12 cellular contexts compared by ENCODE assay signal in genomic region chr16:47026492-47026891, GRCh38. TPM values are rescaled to one million over a fixed set of nuclear protein-coding genes. Genes with fewer than 3 reads are reported as not detected.
DNase-seq lines count a peak whose midpoint lies in the region; ATAC-seq, FAIRE-seq and TF ChIP-seq lines count a peak whose summit lies in the region.
"Had no signal": no experiment of that assay in that cellular context is flagged by ENCODE, and none has a peak within 500 bp of the region (broad histone marks: within the 10 kb centered on the region; RNA-seq: fewer than 3 reads in every experiment).

No MANE protein-coding gene starts in this region.

- no peaks in the 10 kb centered on the region for H3K4me1 ChIP-seq in HepG2 (ENCODE audit: insufficient read depth, low read length)
- no peaks in the 10 kb centered on the region for H3K4me1 ChIP-seq in right lobe of liver
- H3K4me1 ChIP-seq in endodermal cell (ENCODE audit: control insufficient read depth, insufficient read depth, low read length) = no peaks in the 10 kb centered on the region
- H3K4me1 ChIP-seq in smooth muscle cell (ENCODE audit: low read depth) = no peaks in the 10 kb centered on the region
- H3K4me1 ChIP-seq: BLaER1 had no signal

- H3K27me3 Mint-ChIP-seq in endodermal cell (ENCODE audit: insufficient read depth) (no peaks in the 10 kb centered on the region), neural crest cell (ENCODE audit: low read depth) (no peaks in the 10 kb centered on the region)
- H3K27me3 Mint-ChIP-seq in CD4-positive, alpha-beta T cell = no peaks in the 10 kb centered on the region

- no peak overlapping the region for H3K9ac ChIP-seq in HepG2 (ENCODE audit: insufficient read depth, low read depth, low read length)
- no peak overlapping the region for H3K9ac ChIP-seq in endodermal cell (ENCODE audit: extremely low read depth, low read length, poor library complexity, severe bottlenecking)
- no peak overlapping the region for H3K9ac ChIP-seq in smooth muscle cell (ENCODE audit: low read depth)
- H3K9ac ChIP-seq: BLaER1 had no signal

- H3K27me3 ChIP-seq in HepG2 (ENCODE audit: control insufficient read depth in 1 of 2, insufficient read depth in 2 of 2, low read length in 2 of 2) = peaks cover 0 to 10% of the 10 kb centered on the region in 2 experiments; a peak in 2 of 5 replicates
- no peaks in the 10 kb centered on the region for H3K27me3 ChIP-seq in right lobe of liver
- no peaks in the 10 kb centered on the region for H3K27me3 ChIP-seq in endodermal cell (ENCODE audit: control insufficient read depth, insufficient read depth, low read length, poor library complexity, severe bottlenecking)
- H3K27me3 ChIP-seq in CD4-positive, alpha-beta T cell (ENCODE audit: control insufficient read depth, insufficient read depth, low read length) = no peaks in the 10 kb centered on the region
- H3K27me3 ChIP-seq in smooth muscle cell (ENCODE audit: low read depth) = no peaks in the 10 kb centered on the region
- H3K27me3 ChIP-seq: BLaER1 had no signal

- 19% methylated on average over 7 of the region's 7 CpGs for WGBS in HepG2 (ENCODE audit: low lambda C conversion rate)
- 71% methylated on average over 6 of the region's 7 CpGs for WGBS in right lobe of liver (ENCODE audit: insufficient coverage, low coverage, low lambda C conversion rate, missing lambda C conversion rate)
- 86 to 90% methylated on average over 6 to 7 of the region's 7 CpGs for WGBS in endodermal cell (ENCODE audit: insufficient coverage in 1 of 2, insufficient read length in 1 of 2), 2 experiments
- WGBS in smooth muscle cell (ENCODE audit: low lambda C conversion rate) = 84% methylated on average over 7 of the region's 7 CpGs

- DNase-seq in HepG2 (ENCODE audit: low spot score) = no peak
- no peak for DNase-seq in right lobe of liver
- DNase-seq in endodermal cell = peak; percentile 57
- DNase-seq in neural crest cell (ENCODE audit: low read depth, low spot score) = no peak
- DNase-seq in CD4-positive, alpha-beta T cell = no peak
- no peak for DNase-seq in smooth muscle cell (lab: John Stamatoyannopoulos, UW; ENCODE audit: unreplicated experiment)
- no peak for DNase-seq in SKM-1 (lab: John Stamatoyannopoulos, UW; ENCODE audit: unreplicated experiment)
- DNase-seq: 8988T, AML-193, DMS53, H7 had no signal

- TF ChIP-seq CTCF in HepG2 (CRISPR knock-in tag; IDR thresholded peaks at IDR 0.05) = no peak
- TF ChIP-seq CTCF in right lobe of liver (IDR thresholded peaks at IDR 0.05) = no peak
- no peak for TF ChIP-seq CTCF in endodermal cell (conservative IDR thresholded peaks at IDR 0.05)
- TF ChIP-seq CTCF in neural crest cell (conservative IDR thresholded peaks at IDR 0.05) = no peak
- no peak for TF ChIP-seq CTCF in CD4-positive, alpha-beta T cell (IDR thresholded peaks at IDR 0.05)
- TF ChIP-seq CTCF in smooth muscle cell (IDR thresholded peaks at IDR 0.05; ENCODE audit: borderline replicate concordance, insufficient read depth, poor library complexity, severe bottlenecking) = no peak

- TF ChIP-seq POLR2A in HepG2 (IDR thresholded peaks at IDR 0.05; ENCODE audit: insufficient read depth in 1 of 2, low read depth in 2 of 2, low read length in 2 of 2) = no peak
- no peak for TF ChIP-seq POLR2A in right lobe of liver (IDR thresholded peaks at IDR 0.05)

- H4K20me1 ChIP-seq in HepG2 (ENCODE audit: insufficient read depth, low read length) (no peaks in the 10 kb centered on the region), smooth muscle cell (ENCODE audit: low read depth) (no peaks in the 10 kb centered on the region)
- H4K20me1 ChIP-seq: BLaER1 had no signal

- H3K9me3 ChIP-seq in HepG2 (ENCODE audit: low read length) (no peaks in the 10 kb centered on the region), right lobe of liver (no peaks in the 10 kb centered on the region), endodermal cell (ENCODE audit: control insufficient read depth, low read length) (no peaks in the 10 kb centered on the region), smooth muscle cell (replicated peaks; ENCODE audit: low read depth) (no peaks in the 10 kb centered on the region)
- H3K9me3 ChIP-seq in CD4-positive, alpha-beta T cell (ENCODE audit: control insufficient read depth, low read length) = no peaks in the 10 kb centered on the region
- H3K9me3 ChIP-seq: BLaER1 had no signal

- H3K4me1 Mint-ChIP-seq in endodermal cell (no peaks in the 10 kb centered on the region), neural crest cell (peaks cover 6% of the 10 kb centered on the region)
- H3K4me1 Mint-ChIP-seq in CD4-positive, alpha-beta T cell (ENCODE audit: low read depth) = no peaks in the 10 kb centered on the region

- TF ChIP-seq EP300 in HepG2 (IDR thresholded peaks at IDR 0.05; ENCODE audit: low read depth in 2 of 2, low read length in 2 of 2) = no peak
- TF ChIP-seq EP300 in HepG2 (CRISPR knock-in tag; IDR thresholded peaks at IDR 0.05; ENCODE audit: borderline replicate concordance) = no peak

- peak; percentile 56 for ATAC-seq in HepG2
- ATAC-seq in right lobe of liver = no peak
- no peak for ATAC-seq in CD4-positive, alpha-beta T cell (ENCODE audit: poor library complexity)

- TF ChIP-seq RAD21 in HepG2 (CRISPR knock-in tag; IDR thresholded peaks at IDR 0.05) = no peak

- no peak overlapping the region for H3K27ac Mint-ChIP-seq in endodermal cell
- peak overlapping the region; percentile 35 for H3K27ac Mint-ChIP-seq in neural crest cell (ENCODE audit: unreplicated experiment)
- H3K27ac Mint-ChIP-seq in CD4-positive, alpha-beta T cell = no peak overlapping the region

- no peak for FAIRE-seq in HepG2 (lab: Jason Lieb, UNC)

- CTCF ChIA-PET in HepG2 (lab: Yijun Ruan, JAX; ENCODE audit: low intra/inter-chr PET ratio, low total read pairs) = no interaction called here
- CTCF ChIA-PET in CD4-positive, alpha-beta T cell (lab: Charles Lee) = no interaction called here

- H3K79me2 ChIP-seq in HepG2 (ENCODE audit: insufficient read depth, low read length) (no peaks in the 10 kb centered on the region), smooth muscle cell (ENCODE audit: low read depth) (no peaks in the 10 kb centered on the region)

- POLR2A ChIA-PET in HepG2 (lab: Yijun Ruan, JAX) = no interaction called here
- POLR2A ChIA-PET in CD4-positive, alpha-beta T cell (lab: Charles Lee) = no interaction called here

- H3K4me3 ChIP-seq in HepG2 (replicated peaks in 1 of 3; ENCODE audit: insufficient read depth in 1 of 3, low read depth in 2 of 3, low read length in 3 of 3) (no peak overlapping the region), right lobe of liver (no peak overlapping the region), endodermal cell (ENCODE audit: low read length) (no peak overlapping the region), smooth muscle cell (no peak overlapping the region)
- H3K4me3 ChIP-seq: BLaER1 had no signal

- no peaks in the 10 kb centered on the region for H3F3A ChIP-seq in smooth muscle cell (ENCODE audit: low read depth)

- in situ Hi-C loops in HepG2 (cut with HindIII; ENCODE audit: extremely low pct_ligation_motif_present, low pct_unique_long_range_greater_than_20kb) = no loop called here

- BruUV-seq in HepG2 (replicated peaks; lab: Mats Ljungman, UMichigan) = no TSS peak

- H3K4me2 ChIP-seq in HepG2 (ENCODE audit: low read depth, low read length) = no peak overlapping the region
- H3K4me2 ChIP-seq in smooth muscle cell = no peak overlapping the region
- H3K4me2 ChIP-seq: BLaER1 had no signal

- H2AFZ ChIP-seq in HepG2 (ENCODE audit: low read length) (no peak overlapping the region), smooth muscle cell (ENCODE audit: low read depth) (no peak overlapping the region)

- H3K27ac ChIP-seq in HepG2 (ENCODE audit: extremely low read length, insufficient read depth, low read length) (no peak overlapping the region), right lobe of liver (no peak overlapping the region), endodermal cell (ENCODE audit: low read depth, low read length) (no peak overlapping the region), smooth muscle cell (ENCODE audit: low read depth) (no peak overlapping the region)
- no peak overlapping the region for H3K27ac ChIP-seq in CD4-positive, alpha-beta T cell (ENCODE audit: low read depth, low read length)
- H3K27ac ChIP-seq: BLaER1 had no signal

- no peak overlapping the region for H3K4me3 Mint-ChIP-seq in endodermal cell
- no peak overlapping the region for H3K4me3 Mint-ChIP-seq in neural crest cell
- H3K4me3 Mint-ChIP-seq in CD4-positive, alpha-beta T cell = no peak overlapping the region

- intact Hi-C loops in HepG2 (cut with micrococcal nuclease; ENCODE audit: unreplicated experiment) = no loop called here
- intact Hi-C loops in right lobe of liver (cut with DNase I) = no loop called here
- intact Hi-C loops in CD4-positive, alpha-beta T cell (cut with DNase I, micrococcal nuclease) = no loop called here

- H3K36me3 ChIP-seq in HepG2 (replicated peaks in 1 of 2; ENCODE audit: control insufficient read depth in 1 of 2, insufficient read depth in 2 of 2, low read length in 2 of 2) = no peaks in the 10 kb centered on the region
- H3K36me3 ChIP-seq in right lobe of liver = no peaks in the 10 kb centered on the region
- H3K36me3 ChIP-seq in endodermal cell (ENCODE audit: control insufficient read depth, insufficient read depth, low read length) = no peaks in the 10 kb centered on the region
- H3K36me3 ChIP-seq in smooth muscle cell (ENCODE audit: low read depth) = no peaks in the 10 kb centered on the region
- H3K36me3 ChIP-seq: BLaER1 had no signal

- H3K9me3 Mint-ChIP-seq in endodermal cell = no peaks in the 10 kb centered on the region
- no peaks in the 10 kb centered on the region for H3K9me3 Mint-ChIP-seq in neural crest cell
- H3K9me3 Mint-ChIP-seq in CD4-positive, alpha-beta T cell = no peaks in the 10 kb centered on the region

- H3K36me3 Mint-ChIP-seq in endodermal cell (ENCODE audit: low read depth) = no peaks in the 10 kb centered on the region
- no peaks in the 10 kb centered on the region for H3K36me3 Mint-ChIP-seq in neural crest cell (ENCODE audit: low read depth)
- no peaks in the 10 kb centered on the region for H3K36me3 Mint-ChIP-seq in CD4-positive, alpha-beta T cell (ENCODE audit: low read depth)

RNA-seq across cellular contexts. Expression of gene DNAJA2, which starts 53.0 kb away (rescaled TPM):
- 176 and 181 TPM in 2 replicates for total RNA-seq in HepG2 (2016; rRNA removed; fragmentation: Illumina TruSeq; extraction: Trizol)
- 47.3 and 50.8 TPM in 2 replicates for total RNA-seq in HepG2 (2016; cell fraction: cytosol; rRNA removed; fragmentation: Illumina TruSeq; extraction: Trizol; ENCODE audit: low read depth)
- 176 and 177 TPM in 2 replicates for total RNA-seq in HepG2 (2016; cell fraction: insoluble cytoplasmic fraction; rRNA removed; fragmentation: Illumina TruSeq; extraction: Trizol)
- total RNA-seq in HepG2 (2016; cell fraction: membrane; rRNA removed; fragmentation: Illumina TruSeq; extraction: Trizol) = 92.5 and 108 TPM in 2 replicates
- total RNA-seq in HepG2 (2016; cell fraction: nucleus; rRNA removed; fragmentation: Illumina TruSeq; extraction: Trizol) = 65.1 and 73.4 TPM in 2 replicates
- 22.0 and 25.4 TPM in 2 replicates for polyA plus RNA-seq in HepG2 (2011; rRNA removed)
- 10.6 and 19.4 TPM in 2 replicates for polyA plus RNA-seq in HepG2 (2011; cell fraction: cytosol; rRNA removed)
- polyA plus RNA-seq in HepG2 (2011; cell fraction: nucleus; rRNA removed) = 9.5 and 13.3 TPM in 2 replicates
- 107 and 109 TPM in 2 replicates for polyA plus RNA-seq in HepG2 (2012)
- polyA plus RNA-seq in HepG2 (2016; cell fraction: cytosol; fragmentation: Illumina TruSeq; extraction: Trizol; ENCODE audit: low read depth) = 27.5 and 27.6 TPM in 2 replicates
- polyA plus RNA-seq in HepG2 (2016; cell fraction: insoluble cytoplasmic fraction; fragmentation: Illumina TruSeq; extraction: Trizol; ENCODE audit: low read depth) = 139 and 148 TPM in 2 replicates
- 41.2 and 43.1 TPM in 2 replicates for polyA plus RNA-seq in HepG2 (2016; cell fraction: membrane; fragmentation: Illumina TruSeq; extraction: Trizol; ENCODE audit: low read depth)
- 78.3 and 82.7 TPM in 2 replicates for polyA plus RNA-seq in HepG2 (2016; cell fraction: nucleus; fragmentation: Illumina TruSeq; extraction: Trizol; ENCODE audit: insufficient read depth, low read depth)
- 17.9 and 28.5 TPM in 2 replicates for polyA minus RNA-seq in HepG2 (2011; rRNA and poly(A)+ RNA removed; ENCODE audit: low replicate concordance)
- 57.4 and 64.5 TPM in 2 replicates for polyA minus RNA-seq in HepG2 (2011; cell fraction: cytosol; rRNA and poly(A)+ RNA removed)
- polyA minus RNA-seq in HepG2 (2011; cell fraction: nucleus; rRNA and poly(A)+ RNA removed) = 42.6 and 54.6 TPM in 2 replicates
- total RNA-seq in right lobe of liver = 10 to 100 TPM; 25.3 to 38.3 (median 32.0) TPM
- 10 to 100 TPM; 65.1 to 68.2 TPM for total RNA-seq in endodermal cell
- 55.4 TPM for polyA plus RNA-seq in endodermal cell (2013, experiment 1 of 2)
- polyA plus RNA-seq in endodermal cell (2013, experiment 2 of 2) = 50.8 TPM
- total RNA-seq in neural crest cell = 65.3 and 67.2 TPM in 2 replicates
- total RNA-seq in CD4-positive, alpha-beta T cell = 10 to 100 TPM; 80.8 to 81.4 TPM
- 36.4 and 51.5 TPM in 2 replicates for total RNA-seq in smooth muscle cell
- 49.3 and 52.2 TPM in 2 replicates for polyA plus RNA-seq in smooth muscle cell
